Comparison of ENCODE assay signal across 11 cellular contexts in genomic region chr5:135203593-135204036, GRCh38.
A peak's percentile ranks its signal among the peaks of the same experiment; 100 is the strongest.
DNase-seq lines count a peak whose midpoint lies in the region; ATAC-seq and TF ChIP-seq lines count a peak whose summit lies in the region.
"Had no signal": no experiment of that assay in that cellular context is flagged by ENCODE, and none has a peak within 500 bp of the region (broad histone marks: within the 10 kb centered on the region; RNA-seq: fewer than 3 reads in every experiment).

No MANE protein-coding gene starts in this region.

- no peaks in the 10 kb centered on the region for H3K36me3 ChIP-seq in Peyer's patch
- H3K36me3 ChIP-seq in fibroblast of lung (ENCODE audit: control insufficient read depth, insufficient read depth, low read length), result no peaks in the 10 kb centered on the region

- ATAC-seq in omental fat pad (ENCODE audit: low FRiP score), result no peak
- ATAC-seq: right cardiac atrium had no signal

- H2AFZ ChIP-seq in fibroblast of lung (ENCODE audit: low read length), result no peak overlapping the region

- no peak overlapping the region for H3K4me2 ChIP-seq in fibroblast of lung (ENCODE audit: extremely low read depth, insufficient read depth, low read length)

- H3K9me3 ChIP-seq in Peyer's patch (no peaks in the 10 kb centered on the region), fibroblast of lung (ENCODE audit: control insufficient read depth, insufficient read depth, low read depth, low read length) (no peaks in the 10 kb centered on the region)

- TF ChIP-seq POLR2A in Peyer's patch (IDR thresholded peaks at IDR 0.05), result no peak

- DNase-seq in AG09319 (ENCODE audit: extremely low read depth, low read depth) (no peak), Peyer's patch (no peak), fibroblast of lung (ENCODE audit: low read depth in 2 of 2) (no peak), NCI-H345 (lab: John Stamatoyannopoulos, UW) (no peak), omental fat pad (ENCODE audit: low spot score) (no peak), UCSD-AML1 (lab: John Stamatoyannopoulos, UW; ENCODE audit: unreplicated experiment) (no peak)
- DNase-seq in stimulated activated CD4-positive, alpha-beta T cell treated with anti-CD3 and anti-CD28 coated beads, Interleukin-2, amount 100 ng/mL, for 48 hours, result no peak
- DNase-seq: activated CD8-positive, alpha-beta memory T cell treated with anti-CD3 and anti-CD28 coated beads for 24 hours; right cardiac atrium had no signal

- H3K27me3 ChIP-seq in Peyer's patch, result no peaks in the 10 kb centered on the region
- H3K27me3 ChIP-seq in fibroblast of lung (ENCODE audit: control insufficient read depth, insufficient read depth, low read length), result no peaks in the 10 kb centered on the region

- H3K79me2 ChIP-seq in fibroblast of lung (ENCODE audit: control insufficient read depth, insufficient read depth, low read length), result no peaks in the 10 kb centered on the region

- H3K4me3 ChIP-seq in GM12875 (ENCODE audit: low read depth, low read length), result no peak overlapping the region
- H3K4me3 ChIP-seq in Peyer's patch, result no peak overlapping the region
- H3K4me3 ChIP-seq in fibroblast of lung (replicated peaks in 1 of 4; ENCODE audit: control extremely low read depth in 1 of 4, insufficient read depth in 1 of 4, low read depth in 3 of 4, low read length in 4 of 4), result no peak overlapping the region

- H3K4me1 ChIP-seq in Peyer's patch (peaks cover 0 to 3% (median 0%) of the 10 kb centered on the region in 4 donors), fibroblast of lung (ENCODE audit: control insufficient read depth, extremely low read depth, insufficient read depth, low read length) (peaks cover 9% of the 10 kb centered on the region)

- H4K20me1 ChIP-seq in fibroblast of lung (ENCODE audit: control insufficient read depth, extremely low read depth, insufficient read depth, low read length), result no peaks in the 10 kb centered on the region

- TF ChIP-seq CTCF in AG09319 (IDR thresholded peaks at IDR 0.05; ENCODE audit: low read depth, low read length) (peak; percentile 45), GM12875 (IDR thresholded peaks at IDR 0.05; ENCODE audit: borderline replicate concordance, insufficient read depth, low read depth, low read length) (peak; percentile 41; the same call in 1 of the 2 replicates), Peyer's patch (IDR thresholded peaks at IDR 0.05) (peak in 4 of 6 experiments; percentile 26 to 48 (median 42)), fibroblast of lung (conservative IDR thresholded peaks at IDR 0.05 in 1 of 2, IDR thresholded peaks at IDR 0.05 in 1 of 2; ENCODE audit: low read depth in 1 of 2, low read length in 2 of 2) (peak; percentile 5 to 26), omental fat pad (IDR thresholded peaks at IDR 0.05) (no peak)

- H3K27ac ChIP-seq in Peyer's patch (no peak overlapping the region), fibroblast of lung (ENCODE audit: insufficient read depth, low read length) (no peak overlapping the region)
- H3K27ac ChIP-seq: epithelial cell of prostate had no signal

- H3K9ac ChIP-seq in fibroblast of lung (ENCODE audit: insufficient read depth, low read length), result no peak overlapping the region

Comparison
In these comparisons a context has a peak if more than half of its experiments do, and no peak if none do; other contexts are left out.
1. CTCF ChIP-seq: peak in AG09319 (single experiment), GM12875 (single experiment), Peyer's patch (4 of 6) and fibroblast of lung (2 of 2); none in omental fat pad (0 of 3).